Comparison of ENCODE assay signal across 8 cellular contexts in genomic region chr15:38453971-38454686, GRCh38. TPM values are rescaled to one million over a fixed set of nuclear protein-coding genes. Genes with fewer than 3 reads are reported as not detected.
DNase-seq lines count a peak whose midpoint lies in the region; ATAC-seq and TF ChIP-seq lines count a peak whose summit lies in the region.

FAM98B (plus strand) TSS chr15:38454127; CDS start chr15:38454162, 35 bp downstream.

- peak; percentile 95 for ATAC-seq in GM19023 (IDR thresholded peaks at IDR 0.05; ENCODE audit: unreplicated experiment)
- ATAC-seq in HG03196 (IDR thresholded peaks at IDR 0.05; ENCODE audit: unreplicated experiment), result peak; percentile 88

- no peaks in the 10 kb centered on the region for H3K36me3 ChIP-seq in kidney epithelial cell (ENCODE audit: control insufficient read depth, insufficient read depth, low read length)

- H3K36me3 Mint-ChIP-seq in chondrocyte (ENCODE audit: low read depth), result no peaks in the 10 kb centered on the region

- H3K27ac Mint-ChIP-seq in chondrocyte (ENCODE audit: unreplicated experiment), result peak within 1 kb of the TSS; percentile 97

- H3K27me3 Mint-ChIP-seq in chondrocyte (ENCODE audit: low read depth), result peaks cover 21% of the 10 kb centered on the region

- no peaks in the 10 kb centered on the region for H3K9me3 Mint-ChIP-seq in chondrocyte (ENCODE audit: low read depth)

- no peaks in the 10 kb centered on the region for H3K27me3 ChIP-seq in kidney epithelial cell (ENCODE audit: control insufficient read depth, insufficient read depth, low read length)

- H3K4me3 ChIP-seq in kidney epithelial cell (ENCODE audit: low read depth, low read length), result peak within 1 kb of the TSS; percentile 71

- DNase-seq in AG20443 (ENCODE audit: low spot score) (peak; percentile 93), NCI-H446 (lab: John Stamatoyannopoulos, UW) (peak; percentile 62 to 90), chondrocyte (ENCODE audit: low spot score) (peak; percentile 97), kidney epithelial cell (ENCODE audit: low read depth) (no peak)
- peak; percentile 82 to 85 for DNase-seq in activated CD4-positive, alpha-beta T cell treated with anti-CD3 and anti-CD28 coated beads for 24 hours (ENCODE audit: low read depth in 2 of 2)
- DNase-seq in stimulated activated CD4-positive, alpha-beta T cell treated with anti-CD3 and anti-CD28 coated beads, Interleukin-15, amount 100 ng/mL, for 48 hours (ENCODE audit: low read depth in 2 of 2), result peak; percentile 73 to 85

- peaks cover 17% of the 10 kb centered on the region for H3K4me1 Mint-ChIP-seq in chondrocyte (ENCODE audit: low read depth)

- H3K4me3 Mint-ChIP-seq in chondrocyte (ENCODE audit: unreplicated experiment), result peak within 1 kb of the TSS; percentile 95

- TF ChIP-seq CTCF in chondrocyte (IDR thresholded peaks at IDR 0.05) (peak; percentile 45), kidney epithelial cell (IDR thresholded peaks at IDR 0.05; ENCODE audit: insufficient read depth, low read length, poor library complexity, severe bottlenecking) (no peak)

RNA-seq across cellular contexts. Expression of gene FAM98B, which starts in this region (rescaled TPM):
- total RNA-seq in chondrocyte (15.6 to 20.9 TPM (median 17.2 TPM) in 3 replicates), kidney epithelial cell (9.1 and 9.7 TPM in 2 replicates)
